Comparison of ENCODE assay signal across 2 cellular contexts in the genomic region with DNA sequence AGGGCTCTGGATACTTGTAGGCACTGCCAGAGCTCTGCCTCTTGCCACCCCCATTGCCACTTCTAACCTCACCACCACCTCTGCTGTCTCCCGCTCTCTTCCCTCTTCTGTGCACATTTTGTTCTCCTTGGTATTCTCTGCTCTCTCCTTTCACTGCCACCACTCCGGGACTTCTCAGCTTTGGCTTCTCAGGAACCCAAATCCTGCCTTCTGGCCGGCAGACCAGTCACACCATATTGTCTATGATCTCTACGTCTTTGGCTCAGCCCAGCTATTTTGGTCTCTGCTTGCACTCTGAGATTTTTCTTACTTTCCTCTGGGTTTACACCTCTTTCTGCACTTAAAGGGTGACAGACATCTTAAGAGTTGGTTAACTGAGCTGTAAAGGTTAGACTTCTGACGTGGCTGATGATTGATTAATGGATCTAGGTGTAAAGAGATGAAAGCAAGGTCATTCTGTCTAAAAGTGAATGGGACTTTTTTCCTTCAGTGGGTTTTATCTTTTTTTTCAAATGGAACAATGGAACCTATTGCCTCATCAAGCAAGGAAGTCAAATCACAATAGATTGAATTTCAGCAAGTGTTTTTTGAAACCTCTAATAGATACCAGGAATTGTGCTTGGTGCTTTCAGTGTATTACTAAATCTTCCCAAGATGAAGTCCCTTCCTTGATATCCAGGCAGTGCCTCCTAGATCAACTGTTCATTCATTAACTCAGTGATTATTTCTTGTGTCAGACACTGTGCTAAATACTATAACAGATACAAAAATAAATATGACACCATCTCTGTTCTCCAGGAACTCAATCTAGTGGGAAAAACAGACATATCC.
TF ChIP-seq lines count a peak whose summit lies in the region.

No MANE protein-coding gene starts in this region.

TF ChIP-seq in Ishikawa, 13 proteins besides CTCF, POLR2A, EP300 and RAD21:
- TF ChIP-seq CEBPB (IDR thresholded peaks at IDR 0.05) (peak; percentile 36; the same call in 1 of the 2 replicates), CREB1 (IDR thresholded peaks at IDR 0.05; ENCODE audit: low read depth) (no peak)
- TF ChIP-seq, protein P1, sequence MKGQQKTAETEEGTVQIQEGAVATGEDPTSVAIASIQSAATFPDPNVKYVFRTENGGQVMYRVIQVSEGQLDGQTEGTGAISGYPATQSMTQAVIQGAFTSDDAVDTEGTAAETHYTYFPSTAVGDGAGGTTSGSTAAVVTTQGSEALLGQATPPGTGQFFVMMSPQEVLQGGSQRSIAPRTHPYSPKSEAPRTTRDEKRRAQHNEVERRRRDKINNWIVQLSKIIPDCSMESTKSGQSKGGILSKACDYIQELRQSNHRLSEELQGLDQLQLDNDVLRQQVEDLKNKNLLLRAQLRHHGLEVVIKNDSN (IDR thresholded peaks at IDR 0.05): no peak

TF ChIP-seq in H1, 55 proteins besides CTCF, POLR2A, EP300 and RAD21:
- TF ChIP-seq ASH2L (IDR thresholded peaks at IDR 0.05; ENCODE audit: low read length): no peak
- TF ChIP-seq NANOG (IDR thresholded peaks at IDR 0.05; ENCODE audit: insufficient read depth, low read depth, low read length, poor library complexity, severe bottlenecking): no peak
- no peak for TF ChIP-seq TCF12 (IDR thresholded peaks at IDR 0.05; ENCODE audit: low read depth, low read length)
- TF ChIP-seq, protein P2, sequence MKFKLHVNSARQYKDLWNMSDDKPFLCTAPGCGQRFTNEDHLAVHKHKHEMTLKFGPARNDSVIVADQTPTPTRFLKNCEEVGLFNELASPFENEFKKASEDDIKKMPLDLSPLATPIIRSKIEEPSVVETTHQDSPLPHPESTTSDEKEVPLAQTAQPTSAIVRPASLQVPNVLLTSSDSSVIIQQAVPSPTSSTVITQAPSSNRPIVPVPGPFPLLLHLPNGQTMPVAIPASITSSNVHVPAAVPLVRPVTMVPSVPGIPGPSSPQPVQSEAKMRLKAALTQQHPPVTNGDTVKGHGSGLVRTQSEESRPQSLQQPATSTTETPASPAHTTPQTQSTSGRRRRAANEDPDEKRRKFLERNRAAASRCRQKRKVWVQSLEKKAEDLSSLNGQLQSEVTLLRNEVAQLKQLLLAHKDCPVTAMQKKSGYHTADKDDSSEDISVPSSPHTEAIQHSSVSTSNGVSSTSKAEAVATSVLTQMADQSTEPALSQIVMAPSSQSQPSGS (IDR thresholded peaks at IDR 0.05; ENCODE audit: low read length): no peak
- TF ChIP-seq CEBPB (IDR thresholded peaks at IDR 0.05; ENCODE audit: low read depth, low read length): peak; percentile 11; the same call in 1 of the 2 replicates
- TF ChIP-seq SUZ12 (IDR thresholded peaks at IDR 0.05; ENCODE audit: low read length): no peak
- no peak for TF ChIP-seq SIX5 (IDR thresholded peaks at IDR 0.05; ENCODE audit: low read depth, low read length)
